Comparison of ENCODE assay signal across 11 cellular contexts in the genomic region with DNA sequence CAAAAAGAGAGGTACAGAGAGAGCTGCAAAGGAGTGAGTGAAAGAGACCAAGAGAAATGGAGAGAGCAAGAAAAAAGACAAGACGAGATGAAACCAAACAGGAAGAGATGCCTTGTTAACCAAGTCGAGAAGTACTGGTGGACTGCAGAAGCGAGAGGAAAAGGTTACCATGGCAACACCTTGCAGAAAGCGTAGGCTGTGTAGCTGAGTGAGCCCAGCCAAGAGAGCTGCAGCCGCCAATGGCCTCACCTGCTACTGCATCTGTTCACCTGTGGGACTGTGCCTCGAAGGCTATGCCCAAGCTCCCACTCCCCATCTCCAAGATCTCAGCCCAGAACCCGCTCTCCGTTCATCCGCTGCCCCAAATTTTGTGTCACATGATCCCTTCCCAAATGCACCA.
DNase-seq lines count a peak whose midpoint lies in the region; ATAC-seq and TF ChIP-seq lines count a peak whose summit lies in the region.
"Had no signal": no experiment of that assay in that cellular context is flagged by ENCODE, and none has a peak within 500 bp of the region (broad histone marks: within the 10 kb centered on the region; RNA-seq: fewer than 3 reads in every experiment).

No MANE protein-coding gene starts in this region.

- dilution Hi-C loops in mammary epithelial cell (cut with HindIII; ENCODE audit: low sequenced_read_pairs): no loop called here

- H3K9me3 Mint-ChIP-seq in activated T-cell treated with anti-CD3 and anti-CD28 coated beads, Interleukin-2, amount 50 U/mL, for 72 hours: no peaks in the 10 kb centered on the region
- H3K9me3 Mint-ChIP-seq in activated T-helper 1 cell treated with anti-CD3 and anti-CD28 coated beads, Interleukin-12 subunit alpha, Interleukin-12 subunit beta, Interleukin-2, Interleukin-4 antibody, amounts not matched to agents 30 ng/mL and 10 ng/mL and 1 ng/mL, durations not matched to agents 14 hours and 24 hours and 36 hours: no peaks in the 10 kb centered on the region
- H3K9me3 Mint-ChIP-seq in stimulated activated naive CD8-positive, alpha-beta T cell treated with anti-CD3 and anti-CD28 coated beads, Interleukin-15, amount 100 ng/mL, for 72 hours: no peaks in the 10 kb centered on the region
- H3K9me3 Mint-ChIP-seq: central memory CD8-positive, alpha-beta T cell had no signal

- no peaks in the 10 kb centered on the region for H3K36me3 ChIP-seq in gastrocnemius medialis
- no peaks in the 10 kb centered on the region for H3K36me3 ChIP-seq in mammary epithelial cell (ENCODE audit: insufficient read depth, low read length)

- H3K9me3 ChIP-seq in gastrocnemius medialis (no peaks in the 10 kb centered on the region), mammary epithelial cell (replicated peaks; ENCODE audit: insufficient read depth, low read length) (no peaks in the 10 kb centered on the region)

- no peak for TF ChIP-seq POLR2A in gastrocnemius medialis (IDR thresholded peaks at IDR 0.05)

- 83% methylated on average over 9 of the region's 9 CpGs for WGBS in mammary epithelial cell (ENCODE audit: low coverage, missing lambda C conversion rate)

- H3K4me1 ChIP-seq in gastrocnemius medialis (no peaks in the 10 kb centered on the region), mammary epithelial cell (ENCODE audit: insufficient read depth, low read length) (no peaks in the 10 kb centered on the region)

- no peak overlapping the region for H2AFZ ChIP-seq in mammary epithelial cell (ENCODE audit: low read depth, low read length)

- no peak overlapping the region for H3K9ac ChIP-seq in mammary epithelial cell (ENCODE audit: insufficient read depth, low read length)

- H4K20me1 ChIP-seq in mammary epithelial cell (ENCODE audit: insufficient read depth, low read length): no peaks in the 10 kb centered on the region

- CTCF ChIA-PET in mammary epithelial cell (lab: Charles Lee; ENCODE audit: low non-redundant PET): no interaction called here

- TF ChIP-seq CTCF in gastrocnemius medialis (IDR thresholded peaks at IDR 0.05 in 4 of 5, conservative IDR thresholded peaks at IDR 0.05 in 1 of 5) (no peak), mammary epithelial cell (conservative IDR thresholded peaks at IDR 0.05 in 1 of 2, IDR thresholded peaks at IDR 0.05 in 1 of 2; ENCODE audit: extremely low read depth in 1 of 2, insufficient read depth in 1 of 2, low read depth in 1 of 2, low read length in 2 of 2) (no peak)

- peaks cover 20% of the 10 kb centered on the region for H3K4me1 Mint-ChIP-seq in activated T-cell treated with anti-CD3 and anti-CD28 coated beads, Interleukin-2, amount 50 U/mL, for 72 hours (ENCODE audit: low read depth)
- H3K4me1 Mint-ChIP-seq in activated T-helper 1 cell treated with anti-CD3 and anti-CD28 coated beads, Interleukin-12 subunit alpha, Interleukin-12 subunit beta, Interleukin-2, Interleukin-4 antibody, amounts not matched to agents 30 ng/mL and 10 ng/mL and 1 ng/mL, durations not matched to agents 14 hours and 24 hours and 36 hours (ENCODE audit: low read depth): peaks cover 21% of the 10 kb centered on the region
- peaks cover 16% of the 10 kb centered on the region for H3K4me1 Mint-ChIP-seq in stimulated activated naive CD8-positive, alpha-beta T cell treated with anti-CD3 and anti-CD28 coated beads, Interleukin-15, amount 100 ng/mL, for 72 hours

- no peak overlapping the region for H3K27ac ChIP-seq in gastrocnemius medialis
- H3K27ac ChIP-seq in mammary epithelial cell (ENCODE audit: insufficient read depth, low read depth, low read length): no peak overlapping the region

- no peaks in the 10 kb centered on the region for H3K79me2 ChIP-seq in mammary epithelial cell (ENCODE audit: insufficient read depth, low read length)

- BruUV-seq in mammary epithelial cell (replicated peaks; lab: Mats Ljungman, UMichigan): no TSS peak

- no peak overlapping the region for H3K4me3 Mint-ChIP-seq in activated T-cell treated with anti-CD3 and anti-CD28 coated beads, Interleukin-2, amount 50 U/mL, for 72 hours
- no peak overlapping the region for H3K4me3 Mint-ChIP-seq in activated T-helper 1 cell treated with anti-CD3 and anti-CD28 coated beads, Interleukin-12 subunit alpha, Interleukin-12 subunit beta, Interleukin-2, Interleukin-4 antibody, amounts not matched to agents 30 ng/mL and 10 ng/mL and 1 ng/mL, durations not matched to agents 14 hours and 24 hours and 36 hours
- no peak overlapping the region for H3K4me3 Mint-ChIP-seq in stimulated activated naive CD8-positive, alpha-beta T cell treated with anti-CD3 and anti-CD28 coated beads, Interleukin-15, amount 100 ng/mL, for 72 hours
- H3K4me3 Mint-ChIP-seq: central memory CD8-positive, alpha-beta T cell had no signal

- in situ Hi-C loops in gastrocnemius medialis (cut with MboI; ENCODE audit: low sequenced_read_pairs in 4 of 4): no loop called here
- in situ Hi-C loops in mammary epithelial cell (cut with MboI; ENCODE audit: low sequenced_read_pairs in 2 of 2): no loop called here

- H3K4me3 ChIP-seq in gastrocnemius medialis (no peak overlapping the region), mammary epithelial cell (replicated peaks in 1 of 3; ENCODE audit: insufficient read depth in 1 of 3, low read depth in 2 of 3, low read length in 3 of 3) (no peak overlapping the region)

- H3K27me3 ChIP-seq in gastrocnemius medialis (no peaks in the 10 kb centered on the region), mammary epithelial cell (ENCODE audit: insufficient read depth, low read length) (no peaks in the 10 kb centered on the region)

- H3K36me3 Mint-ChIP-seq in activated T-cell treated with anti-CD3 and anti-CD28 coated beads, Interleukin-2, amount 50 U/mL, for 72 hours (ENCODE audit: insufficient read depth in 2 of 2): no peaks in the 10 kb centered on the region
- H3K36me3 Mint-ChIP-seq in activated T-helper 1 cell treated with anti-CD3 and anti-CD28 coated beads, Interleukin-12 subunit alpha, Interleukin-12 subunit beta, Interleukin-2, Interleukin-4 antibody, amounts not matched to agents 30 ng/mL and 10 ng/mL and 1 ng/mL, durations not matched to agents 14 hours and 24 hours and 36 hours (ENCODE audit: low read depth): no peaks in the 10 kb centered on the region

- ATAC-seq in activated T-cell treated with anti-CD3 and anti-CD28 coated beads, Interleukin-2, amount 50 U/mL, for 72 hours (replicated peaks in 1 of 2): peak; percentile 70 to 74
- ATAC-seq in HG02798 (IDR thresholded peaks at IDR 0.05; ENCODE audit: poor library complexity, unreplicated experiment): peak; percentile 90
- ATAC-seq in stimulated activated naive CD8-positive, alpha-beta T cell treated with anti-CD3 and anti-CD28 coated beads, Interleukin-15, amount 100 ng/mL, for 72 hours: peak; percentile 77
- no peak for ATAC-seq in gastrocnemius medialis

- no peak overlapping the region for H3K27ac Mint-ChIP-seq in activated T-cell treated with anti-CD3 and anti-CD28 coated beads, Interleukin-2, amount 50 U/mL, for 72 hours
- peak overlapping the region; percentile 59 for H3K27ac Mint-ChIP-seq in activated T-helper 1 cell treated with anti-CD3 and anti-CD28 coated beads, Interleukin-12 subunit alpha, Interleukin-12 subunit beta, Interleukin-2, Interleukin-4 antibody, amounts not matched to agents 30 ng/mL and 10 ng/mL and 1 ng/mL, durations not matched to agents 14 hours and 24 hours and 36 hours
- H3K27ac Mint-ChIP-seq in stimulated activated naive CD8-positive, alpha-beta T cell treated with anti-CD3 and anti-CD28 coated beads, Interleukin-15, amount 100 ng/mL, for 72 hours: peak overlapping the region in 1 of 2 donors; percentile 12

- H3K4me2 ChIP-seq in mammary epithelial cell (ENCODE audit: insufficient read depth, low read depth, low read length): no peak overlapping the region

- intact Hi-C loops in activated T-helper 1 cell treated with anti-CD3 and anti-CD28 coated beads, Interleukin-12 subunit alpha, Interleukin-12 subunit beta, Interleukin-2, Interleukin-4 antibody, amounts not matched to agents 30 ng/mL and 10 ng/mL and 1 ng/mL, durations not matched to agents 14 hours and 24 hours and 36 hours (cut with micrococcal nuclease): no loop called here
- intact Hi-C loops in gastrocnemius medialis (cut with DNase I; ENCODE audit: low total_unique reads): no loop called here
- intact Hi-C loops in mammary epithelial cell (cut with micrococcal nuclease): no loop called here

- H3K27me3 Mint-ChIP-seq in activated T-cell treated with anti-CD3 and anti-CD28 coated beads, Interleukin-2, amount 50 U/mL, for 72 hours (ENCODE audit: low read depth): no peaks in the 10 kb centered on the region
- H3K27me3 Mint-ChIP-seq in activated T-helper 1 cell treated with anti-CD3 and anti-CD28 coated beads, Interleukin-12 subunit alpha, Interleukin-12 subunit beta, Interleukin-2, Interleukin-4 antibody, amounts not matched to agents 30 ng/mL and 10 ng/mL and 1 ng/mL, durations not matched to agents 14 hours and 24 hours and 36 hours (ENCODE audit: insufficient read depth): no peaks in the 10 kb centered on the region
- H3K27me3 Mint-ChIP-seq in stimulated activated naive CD8-positive, alpha-beta T cell treated with anti-CD3 and anti-CD28 coated beads, Interleukin-15, amount 100 ng/mL, for 72 hours: no peaks in the 10 kb centered on the region
- H3K27me3 Mint-ChIP-seq: central memory CD8-positive, alpha-beta T cell had no signal

- DNase-seq in activated T-cell treated with anti-CD3 and anti-CD28 coated beads, Interleukin-2, amount 50 U/mL, for 72 hours: peak; percentile 13
- DNase-seq in activated T-cell treated with anti-CD3 and anti-CD28 coated beads, Interleukin-2, amount 50 U/mL, for 48 hours: no peak
- DNase-seq in activated T-helper 1 cell treated with anti-CD3 and anti-CD28 coated beads, Interleukin-12 subunit alpha, Interleukin-12 subunit beta, Interleukin-2, Interleukin-4 antibody, amounts not matched to agents 30 ng/mL and 10 ng/mL and 1 ng/mL, durations not matched to agents 14 hours and 24 hours and 36 hours (ENCODE audit: low spot score): no peak
- DNase-seq in stimulated activated naive CD8-positive, alpha-beta T cell treated with anti-CD3 and anti-CD28 coated beads, Interleukin-15, amount 100 ng/mL, for 72 hours: peak; percentile 4 to 16
- DNase-seq in gastrocnemius medialis (no peak), NCI-H2107 treated with DMSO at 0.1 percent for 48 hours (lab: John Stamatoyannopoulos, UW; ENCODE audit: unreplicated experiment) (no peak), mammary epithelial cell (no peak)
- DNase-seq: glutamatergic neuron, SIG-M5 had no signal

Comparison
In these comparisons a context has a peak if more than half of its experiments do, and no peak if none do; other contexts are left out.
1. DNase-seq: peak in activated T-cell treated with anti-CD3 and anti-CD28 coated beads, Interleukin-2, amount 50 U/mL, for 72 hours (2 of 2) and stimulated activated naive CD8-positive, alpha-beta T cell treated with anti-CD3 and anti-CD28 coated beads, Interleukin-15, amount 100 ng/mL, for 72 hours (2 of 2); none in activated T-cell treated with anti-CD3 and anti-CD28 coated beads, Interleukin-2, amount 50 U/mL, for 48 hours (0 of 2), activated T-helper 1 cell treated with anti-CD3 and anti-CD28 coated beads, Interleukin-12 subunit alpha, Interleukin-12 subunit beta, Interleukin-2, Interleukin-4 antibody, amounts not matched to agents 30 ng/mL and 10 ng/mL and 1 ng/mL, durations not matched to agents 14 hours and 24 hours and 36 hours (single experiment), gastrocnemius medialis (0 of 2), NCI-H2107 treated with DMSO at 0.1 percent for 48 hours (single experiment) and mammary epithelial cell (single experiment).
2. ATAC-seq: peak in activated T-cell treated with anti-CD3 and anti-CD28 coated beads, Interleukin-2, amount 50 U/mL, for 72 hours (2 of 2), HG02798 (single experiment) and stimulated activated naive CD8-positive, alpha-beta T cell treated with anti-CD3 and anti-CD28 coated beads, Interleukin-15, amount 100 ng/mL, for 72 hours (single experiment); none in gastrocnemius medialis (0 of 2).